9 cellular contexts compared by ENCODE assay signal in the genomic region with DNA sequence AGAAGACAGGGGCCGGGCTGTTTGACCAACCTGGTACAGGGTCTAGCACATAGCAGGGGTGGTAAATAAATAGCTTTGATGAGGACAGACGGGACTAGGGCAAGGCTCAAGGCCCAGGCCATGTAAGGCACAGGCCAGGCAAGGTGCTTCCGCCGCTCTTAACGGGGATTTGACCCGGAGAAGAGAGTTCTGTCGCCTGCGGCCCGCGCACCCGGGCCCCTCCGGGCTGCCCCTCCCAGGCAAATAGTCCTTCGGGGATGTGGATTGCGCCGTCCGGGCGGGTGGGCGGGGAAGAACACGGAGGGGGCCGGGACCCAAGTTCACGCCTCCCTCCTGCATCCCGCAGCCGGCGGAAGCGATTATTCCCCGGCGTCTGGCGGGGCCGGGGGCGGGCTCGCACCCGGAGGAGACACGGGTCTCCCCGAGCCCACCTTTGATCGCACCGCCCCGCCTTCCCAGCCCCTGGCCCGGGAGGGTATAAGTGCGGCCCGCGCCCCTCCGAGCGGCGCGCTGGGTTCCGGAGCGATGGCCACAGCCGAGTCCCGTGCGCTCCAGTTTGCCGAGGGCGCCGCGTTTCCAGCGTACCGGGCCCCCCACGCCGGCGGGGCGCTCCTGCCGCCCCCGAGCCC. TPM values are rescaled to one million over a fixed set of nuclear protein-coding genes. Genes with fewer than 3 reads are reported as not detected.
DNase-seq lines count a peak whose midpoint lies in the region; ATAC-seq lines count a peak whose summit lies in the region.
"Had no signal": no experiment of that assay in that cellular context is flagged by ENCODE, and none has a peak within 500 bp of the region (broad histone marks: within the 10 kb centered on the region; RNA-seq: fewer than 3 reads in every experiment).

MIXL1 (plus strand) TSS at position 508 of the 629 bp plus-strand sequence; CDS start at position 526, 18 bp downstream.

- H3K9me3 ChIP-seq in thymus (ENCODE audit: control insufficient read depth) = peaks cover 2% of the 10 kb centered on the region

- peak within 1 kb of the TSS; percentile 78 for H3K4me3 Mint-ChIP-seq in activated T-helper 1 cell treated with anti-CD3 and anti-CD28 coated beads, Interleukin-12 subunit alpha, Interleukin-12 subunit beta, Interleukin-2, Interleukin-4 antibody, amounts not matched to agents 30 ng/mL and 10 ng/mL and 1 ng/mL, durations not matched to agents 14 hours and 24 hours and 36 hours

- no peaks in the 10 kb centered on the region for H3K36me3 Mint-ChIP-seq in activated T-helper 1 cell treated with anti-CD3 and anti-CD28 coated beads, Interleukin-12 subunit alpha, Interleukin-12 subunit beta, Interleukin-2, Interleukin-4 antibody, amounts not matched to agents 30 ng/mL and 10 ng/mL and 1 ng/mL, durations not matched to agents 14 hours and 24 hours and 36 hours (ENCODE audit: low read depth)

- no peak within 1 kb of the TSS for H3K27ac Mint-ChIP-seq in activated T-helper 1 cell treated with anti-CD3 and anti-CD28 coated beads, Interleukin-12 subunit alpha, Interleukin-12 subunit beta, Interleukin-2, Interleukin-4 antibody, amounts not matched to agents 30 ng/mL and 10 ng/mL and 1 ng/mL, durations not matched to agents 14 hours and 24 hours and 36 hours

- peak; percentile 10 for DNase-seq in stimulated activated CD4-positive, alpha-beta T cell treated with anti-CD3 and anti-CD28 coated beads, Interleukin-4, amount 100 ng/mL, for 1 hour
- DNase-seq in stimulated activated CD4-positive, alpha-beta T cell treated with anti-CD3 and anti-CD28 coated beads, Interleukin-1b, Interleukin-23, amount 100 ng/mL, for 48 hours = no peak
- no peak for DNase-seq in activated T-helper 1 cell treated with anti-CD3 and anti-CD28 coated beads, Interleukin-12 subunit alpha, Interleukin-12 subunit beta, Interleukin-2, Interleukin-4 antibody, amounts not matched to agents 30 ng/mL and 10 ng/mL and 1 ng/mL, durations not matched to agents 14 hours and 24 hours and 36 hours (ENCODE audit: low spot score)
- peak; percentile 81 for DNase-seq in iPS-NIHi11 (ENCODE audit: low spot score)
- DNase-seq in T-helper 9 cell = no peak

- H3K9me3 Mint-ChIP-seq in activated T-helper 1 cell treated with anti-CD3 and anti-CD28 coated beads, Interleukin-12 subunit alpha, Interleukin-12 subunit beta, Interleukin-2, Interleukin-4 antibody, amounts not matched to agents 30 ng/mL and 10 ng/mL and 1 ng/mL, durations not matched to agents 14 hours and 24 hours and 36 hours = no peaks in the 10 kb centered on the region

- peaks cover 40% of the 10 kb centered on the region for H3K27me3 Mint-ChIP-seq in activated T-helper 1 cell treated with anti-CD3 and anti-CD28 coated beads, Interleukin-12 subunit alpha, Interleukin-12 subunit beta, Interleukin-2, Interleukin-4 antibody, amounts not matched to agents 30 ng/mL and 10 ng/mL and 1 ng/mL, durations not matched to agents 14 hours and 24 hours and 36 hours (ENCODE audit: insufficient read depth)

- ATAC-seq in HG02973 (IDR thresholded peaks at IDR 0.05; ENCODE audit: unreplicated experiment) (peak; percentile 39), HG03378 (IDR thresholded peaks at IDR 0.05; ENCODE audit: unreplicated experiment) (no peak)
- ATAC-seq: HCT116 had no signal

- H3K4me1 Mint-ChIP-seq in activated T-helper 1 cell treated with anti-CD3 and anti-CD28 coated beads, Interleukin-12 subunit alpha, Interleukin-12 subunit beta, Interleukin-2, Interleukin-4 antibody, amounts not matched to agents 30 ng/mL and 10 ng/mL and 1 ng/mL, durations not matched to agents 14 hours and 24 hours and 36 hours (ENCODE audit: low read depth) = peaks cover 6% of the 10 kb centered on the region

- H3K27ac ChIP-seq in thymus (ENCODE audit: low read depth) = no peak within 1 kb of the TSS

- H3K27me3 ChIP-seq in thymus (ENCODE audit: control insufficient read depth, insufficient read depth) = peaks cover 14% of the 10 kb centered on the region

- peak within 1 kb of the TSS; percentile 54 for H3K4me3 ChIP-seq in thymus (ENCODE audit: low read length)

- 7% methylated on average over 62 of the region's 62 CpGs for WGBS in thymus

- intact Hi-C loops in activated T-helper 1 cell treated with anti-CD3 and anti-CD28 coated beads, Interleukin-12 subunit alpha, Interleukin-12 subunit beta, Interleukin-2, Interleukin-4 antibody, amounts not matched to agents 30 ng/mL and 10 ng/mL and 1 ng/mL, durations not matched to agents 14 hours and 24 hours and 36 hours (cut with micrococcal nuclease) = loop anchor here (5.0 kb wide), 1 partner anchor 109 kb away; no protein-coding TSS in a partner anchor

- no peaks in the 10 kb centered on the region for H3K36me3 ChIP-seq in thymus (ENCODE audit: control insufficient read depth, insufficient read depth)

- peaks cover 2% of the 10 kb centered on the region for H3K4me1 ChIP-seq in thymus (ENCODE audit: control insufficient read depth, insufficient read depth, low read length)

RNA-seq across cellular contexts. Expression of gene MIXL1, which starts in this region (rescaled TPM):
- total RNA-seq in activated T-helper 1 cell treated with anti-CD3 and anti-CD28 coated beads, Interleukin-12 subunit alpha, Interleukin-12 subunit beta, Interleukin-2, Interleukin-4 antibody, amounts not matched to agents 30 ng/mL and 10 ng/mL and 1 ng/mL, durations not matched to agents 14 hours and 24 hours and 36 hours = not detected in 2 replicates
- polyA plus RNA-seq in thymus = 0.30 TPM

Comparison
In these comparisons a context has a peak if more than half of its experiments do, and no peak if none do; other contexts are left out.
1. DNase-seq: peak in stimulated activated CD4-positive, alpha-beta T cell treated with anti-CD3 and anti-CD28 coated beads, Interleukin-4, amount 100 ng/mL, for 1 hour (single experiment) and iPS-NIHi11 (single experiment); none in stimulated activated CD4-positive, alpha-beta T cell treated with anti-CD3 and anti-CD28 coated beads, Interleukin-1b, Interleukin-23, amount 100 ng/mL, for 48 hours (single experiment), activated T-helper 1 cell treated with anti-CD3 and anti-CD28 coated beads, Interleukin-12 subunit alpha, Interleukin-12 subunit beta, Interleukin-2, Interleukin-4 antibody, amounts not matched to agents 30 ng/mL and 10 ng/mL and 1 ng/mL, durations not matched to agents 14 hours and 24 hours and 36 hours (single experiment) and T-helper 9 cell (single experiment).